1 cellular context compared by ENCODE assay signal in genomic region chr12:54324617-54325441, GRCh38.
TF ChIP-seq lines count a peak whose summit lies in the region.

A gene with protein sequence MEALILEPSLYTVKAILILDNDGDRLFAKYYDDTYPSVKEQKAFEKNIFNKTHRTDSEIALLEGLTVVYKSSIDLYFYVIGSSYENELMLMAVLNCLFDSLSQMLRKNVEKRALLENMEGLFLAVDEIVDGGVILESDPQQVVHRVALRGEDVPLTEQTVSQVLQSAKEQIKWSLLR (plus strand): TSS chr12:54325131. CDS start chr12:54325164, 33 bp downstream.

TF ChIP-seq in SK-N-SH, 30 proteins besides CTCF, POLR2A, EP300 and RAD21 (continued from another document):
- TF ChIP-seq, protein P1, sequence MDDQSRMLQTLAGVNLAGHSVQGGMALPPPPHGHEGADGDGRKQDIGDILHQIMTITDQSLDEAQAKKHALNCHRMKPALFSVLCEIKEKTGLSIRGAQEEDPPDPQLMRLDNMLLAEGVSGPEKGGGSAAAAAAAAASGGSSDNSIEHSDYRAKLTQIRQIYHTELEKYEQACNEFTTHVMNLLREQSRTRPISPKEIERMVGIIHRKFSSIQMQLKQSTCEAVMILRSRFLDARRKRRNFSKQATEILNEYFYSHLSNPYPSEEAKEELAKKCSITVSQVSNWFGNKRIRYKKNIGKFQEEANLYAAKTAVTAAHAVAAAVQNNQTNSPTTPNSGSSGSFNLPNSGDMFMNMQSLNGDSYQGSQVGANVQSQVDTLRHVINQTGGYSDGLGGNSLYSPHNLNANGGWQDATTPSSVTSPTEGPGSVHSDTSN (IDR thresholded peaks at IDR 0.05): peak; percentile 98
- TF ChIP-seq NRF1 (IDR thresholded peaks at IDR 0.05; ENCODE audit: low read depth, low read length): no peak
- TF ChIP-seq CHD2 (IDR thresholded peaks at IDR 0.05; ENCODE audit: low read length, partially characterized antibody): peak; percentile 88
- TF ChIP-seq, protein P2, sequence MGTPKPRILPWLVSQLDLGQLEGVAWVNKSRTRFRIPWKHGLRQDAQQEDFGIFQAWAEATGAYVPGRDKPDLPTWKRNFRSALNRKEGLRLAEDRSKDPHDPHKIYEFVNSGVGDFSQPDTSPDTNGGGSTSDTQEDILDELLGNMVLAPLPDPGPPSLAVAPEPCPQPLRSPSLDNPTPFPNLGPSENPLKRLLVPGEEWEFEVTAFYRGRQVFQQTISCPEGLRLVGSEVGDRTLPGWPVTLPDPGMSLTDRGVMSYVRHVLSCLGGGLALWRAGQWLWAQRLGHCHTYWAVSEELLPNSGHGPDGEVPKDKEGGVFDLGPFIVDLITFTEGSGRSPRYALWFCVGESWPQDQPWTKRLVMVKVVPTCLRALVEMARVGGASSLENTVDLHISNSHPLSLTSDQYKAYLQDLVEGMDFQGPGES (IDR thresholded peaks at IDR 0.05; ENCODE audit: low read depth, low read length): peak; percentile 93
- peak; percentile 7; the same call in 1 of the 2 replicates for TF ChIP-seq MAX (IDR thresholded peaks at IDR 0.05; ENCODE audit: low read depth)
- TF ChIP-seq RCOR1 (IDR thresholded peaks at IDR 0.05; ENCODE audit: low read length): no peak
- TF ChIP-seq MEF2A (IDR thresholded peaks at IDR 0.05; ENCODE audit: borderline replicate concordance, low read depth): no peak
- no peak for TF ChIP-seq GATA2 (CRISPR knock-in tag; IDR thresholded peaks at IDR 0.05)
- TF ChIP-seq GABPA (IDR thresholded peaks at IDR 0.05; ENCODE audit: low read depth): no peak
- TF ChIP-seq SIN3A (IDR thresholded peaks at IDR 0.05; ENCODE audit: borderline replicate concordance, low read depth, low read length): peak; percentile 69; the same call in 1 of the 2 replicates
- TF ChIP-seq RFX5 (IDR thresholded peaks at IDR 0.05; ENCODE audit: low read length): peak; percentile 96
- TF ChIP-seq SMC3 (IDR thresholded peaks at IDR 0.05; ENCODE audit: low read depth, low read length): peak; percentile 67
